In genomic region chr2:234376229-234376628, GRCh38 we compare ENCODE assay signal across 17 cellular contexts.
DNase-seq lines count a peak whose midpoint lies in the region; ATAC-seq, FAIRE-seq and TF ChIP-seq lines count a peak whose summit lies in the region.
"Had no signal": no experiment of that assay in that cellular context is flagged by ENCODE, and none has a peak within 500 bp of the region (broad histone marks: within the 10 kb centered on the region; RNA-seq: fewer than 3 reads in every experiment).

No MANE protein-coding gene starts in this region.

- no peak for DNase-seq in activated T-cell treated with anti-CD3 and anti-CD28 coated beads, Interleukin-2, amount 50 U/mL, for 72 hours
- no peak for DNase-seq in activated T-cell treated with anti-CD3 and anti-CD28 coated beads, Interleukin-2, amount 50 U/mL, for 4 hours
- DNase-seq in Panc1 (ENCODE audit: low read depth, low spot score): no peak
- no peak for DNase-seq in keratinocyte (ENCODE audit: low read depth, low spot score)
- DNase-seq in type B pancreatic cell (ENCODE audit: extremely low spot score, unreplicated experiment): no peak
- DNase-seq in transverse colon: no peak
- no peak for DNase-seq in left lobe of liver (ENCODE audit: low spot score)
- DNase-seq: 8988T; ACHN; Calu3; CD4-positive, alpha-beta T cell; DMS 273 treated with DMSO at 0.1 percent for 48 hours; HCEC 1CT; HFFc6 had no signal

- ATAC-seq in activated T-cell treated with anti-CD3 and anti-CD28 coated beads, Interleukin-2, amount 50 U/mL, for 72 hours (replicated peaks in 1 of 2): no peak
- no peak for ATAC-seq in activated T-cell treated with anti-CD3 and anti-CD28 coated beads, Interleukin-2, amount 50 U/mL, for 4 hours
- ATAC-seq in Panc1: no peak
- ATAC-seq in left lobe of liver: no peak

- no peak for TF ChIP-seq CTCF in Panc1 (IDR thresholded peaks at IDR 0.05)
- no peak for TF ChIP-seq CTCF in keratinocyte (optimal IDR thresholded peaks at IDR 0.05 in 1 of 3, IDR thresholded peaks at IDR 0.05 in 1 of 3, conservative IDR thresholded peaks at IDR 0.05 in 1 of 3; ENCODE audit: extremely low read depth in 1 of 3, insufficient read depth in 2 of 3, low read length in 3 of 3)
- TF ChIP-seq CTCF in type B pancreatic cell (conservative IDR thresholded peaks at IDR 0.05): no peak
- no peak for TF ChIP-seq CTCF in transverse colon (IDR thresholded peaks at IDR 0.05)

- peaks cover 25% of the 10 kb centered on the region for H3K4me1 ChIP-seq in Panc1 (ENCODE audit: control insufficient read depth, insufficient read depth, low read length)
- peaks cover 38% of the 10 kb centered on the region for H3K4me1 ChIP-seq in keratinocyte (ENCODE audit: control insufficient read depth, extremely low read depth, insufficient read depth, low read length)
- no peaks in the 10 kb centered on the region for H3K4me1 ChIP-seq in transverse colon

- CTCF ChIA-PET in Panc1 (lab: Charles Lee): no interaction called here

- H3K4me3 ChIP-seq in Panc1 (ENCODE audit: low read depth in 2 of 2, low read length in 2 of 2): no peak overlapping the region
- H3K4me3 ChIP-seq in keratinocyte (ENCODE audit: control insufficient read depth in 2 of 3, extremely low read depth in 1 of 3, insufficient read depth in 2 of 3, low read depth in 1 of 3, low read length in 3 of 3): no peak overlapping the region
- H3K4me3 ChIP-seq in transverse colon: no peak overlapping the region
- H3K4me3 ChIP-seq: BLaER1 treated with 17β-estradiol and CSF1 and Interleukin-3, amounts not matched to agents 10 nM and 100 nM had no signal

- H3K9me1 ChIP-seq in keratinocyte (ENCODE audit: control insufficient read depth, extremely low read depth, insufficient read depth, low read length): no peaks in the 10 kb centered on the region

- no peak overlapping the region for H3K4me2 ChIP-seq in keratinocyte (ENCODE audit: control insufficient read depth, extremely low read depth, insufficient read depth, low read depth, low read length)
- H3K4me2 ChIP-seq: BLaER1 treated with 17β-estradiol and CSF1 and Interleukin-3, amounts not matched to agents 10 nM and 100 nM had no signal

- no TSS peak for BruUV-seq in Panc1 (replicated peaks; lab: Mats Ljungman, UMichigan)

- H3K36me3 ChIP-seq in Panc1 (ENCODE audit: control insufficient read depth, insufficient read depth, low read length) (no peaks in the 10 kb centered on the region), keratinocyte (ENCODE audit: control insufficient read depth in 2 of 2, extremely low read depth in 1 of 2, insufficient read depth in 2 of 2, low read length in 2 of 2) (no peaks in the 10 kb centered on the region), transverse colon (no peaks in the 10 kb centered on the region)
- H3K36me3 ChIP-seq: BLaER1 treated with 17β-estradiol and CSF1 and Interleukin-3, amounts not matched to agents 10 nM and 100 nM had no signal

- FAIRE-seq in keratinocyte (lab: Jason Lieb, UNC): peak; percentile 39
- FAIRE-seq: GM18507, HTR-8/SVneo had no signal

- H3K27ac ChIP-seq in Panc1 (ENCODE audit: low read length) (peak overlapping the region; percentile 100), keratinocyte (ENCODE audit: control insufficient read depth, insufficient read depth, low read length) (no peak overlapping the region), transverse colon (no peak overlapping the region)
- H3K27ac ChIP-seq: BLaER1 treated with 17β-estradiol and CSF1 and Interleukin-3, amounts not matched to agents 10 nM and 100 nM had no signal

- dilution Hi-C loops in keratinocyte (cut with MboI; ENCODE audit: extremely low pct_ligation_motif_present, low sequenced_read_pairs): no loop called here

- no peak overlapping the region for H3K4me3 Mint-ChIP-seq in activated T-cell treated with anti-CD3 and anti-CD28 coated beads, Interleukin-2, amount 50 U/mL, for 72 hours
- no peak overlapping the region for H3K4me3 Mint-ChIP-seq in activated T-cell treated with anti-CD3 and anti-CD28 coated beads, Interleukin-2, amount 50 U/mL, for 4 hours
- H3K4me3 Mint-ChIP-seq in type B pancreatic cell: no peak overlapping the region
- H3K4me3 Mint-ChIP-seq: CD4-positive, alpha-beta T cell; HFFc6 had no signal

- peaks cover 0 to 2% of the 10 kb centered on the region in 2 donors for H3K9me3 Mint-ChIP-seq in activated T-cell treated with anti-CD3 and anti-CD28 coated beads, Interleukin-2, amount 50 U/mL, for 72 hours
- H3K9me3 Mint-ChIP-seq in activated T-cell treated with anti-CD3 and anti-CD28 coated beads, Interleukin-2, amount 50 U/mL, for 4 hours: no peaks in the 10 kb centered on the region
- H3K9me3 Mint-ChIP-seq in type B pancreatic cell: no peaks in the 10 kb centered on the region
- H3K9me3 Mint-ChIP-seq: CD4-positive, alpha-beta T cell; HFFc6 had no signal

- intact Hi-C loops in Panc1 (cut with micrococcal nuclease; ENCODE audit: unreplicated experiment): no loop called here
- intact Hi-C loops in transverse colon (cut with DNase I; ENCODE audit: low total_unique reads): no loop called here

- H3K27ac Mint-ChIP-seq in activated T-cell treated with anti-CD3 and anti-CD28 coated beads, Interleukin-2, amount 50 U/mL, for 72 hours: peak overlapping the region; percentile 57
- H3K27ac Mint-ChIP-seq in type B pancreatic cell: peak overlapping the region; percentile 20
- H3K27ac Mint-ChIP-seq: HFFc6 had no signal

- in situ Hi-C loops in Panc1 (cut with HindIII; ENCODE audit: low pct_unique_long_range_greater_than_20kb, low sequenced_read_pairs): no loop called here
- in situ Hi-C loops in transverse colon (cut with MboI; ENCODE audit: low pct_ligation_motif_present in 1 of 4, low pct_unique_long_range_greater_than_20kb in 1 of 4, low sequenced_read_pairs in 3 of 4): no loop called here

- WGBS in transverse colon (ENCODE audit: low coverage in 1 of 2), 2 donors: 79 to 90% methylated on average over 3 of the region's 3 CpGs

- peaks cover 51% of the 10 kb centered on the region for H3K4me1 Mint-ChIP-seq in activated T-cell treated with anti-CD3 and anti-CD28 coated beads, Interleukin-2, amount 50 U/mL, for 72 hours (ENCODE audit: low read depth)
- H3K4me1 Mint-ChIP-seq in activated T-cell treated with anti-CD3 and anti-CD28 coated beads, Interleukin-2, amount 50 U/mL, for 4 hours (ENCODE audit: low read depth): peaks cover 34% of the 10 kb centered on the region
- peaks cover 33% of the 10 kb centered on the region for H3K4me1 Mint-ChIP-seq in type B pancreatic cell (ENCODE audit: unreplicated experiment)

- H4K20me1 ChIP-seq in keratinocyte (ENCODE audit: control insufficient read depth, extremely low read depth, insufficient read depth, low read length): no peaks in the 10 kb centered on the region
- H4K20me1 ChIP-seq: BLaER1 treated with 17β-estradiol and CSF1 and Interleukin-3, amounts not matched to agents 10 nM and 100 nM had no signal

- no peaks in the 10 kb centered on the region for H3K27me3 ChIP-seq in Panc1 (ENCODE audit: control insufficient read depth, insufficient read depth, low read length)
- H3K27me3 ChIP-seq in keratinocyte (ENCODE audit: control insufficient read depth, extremely low read depth, insufficient read depth, low read length): no peaks in the 10 kb centered on the region
- H3K27me3 ChIP-seq in transverse colon: no peaks in the 10 kb centered on the region
- H3K27me3 ChIP-seq: BLaER1 treated with 17β-estradiol and CSF1 and Interleukin-3, amounts not matched to agents 10 nM and 100 nM had no signal

- peaks cover 0 to 2% of the 10 kb centered on the region in 2 donors for H3K36me3 Mint-ChIP-seq in activated T-cell treated with anti-CD3 and anti-CD28 coated beads, Interleukin-2, amount 50 U/mL, for 72 hours (ENCODE audit: insufficient read depth in 2 of 2)
- H3K36me3 Mint-ChIP-seq in activated T-cell treated with anti-CD3 and anti-CD28 coated beads, Interleukin-2, amount 50 U/mL, for 4 hours (ENCODE audit: insufficient read depth): no peaks in the 10 kb centered on the region
- H3K36me3 Mint-ChIP-seq in type B pancreatic cell: no peaks in the 10 kb centered on the region

- TF ChIP-seq POLR2A in transverse colon (IDR thresholded peaks at IDR 0.05): no peak

- no peak overlapping the region for H2AFZ ChIP-seq in keratinocyte (ENCODE audit: control insufficient read depth, low read length)

- no peaks in the 10 kb centered on the region for H3K79me2 ChIP-seq in keratinocyte (ENCODE audit: control insufficient read depth, insufficient read depth, low read length)

- H3K9me3 ChIP-seq in Panc1 (ENCODE audit: control insufficient read depth, insufficient read depth, low read depth, low read length): no peaks in the 10 kb centered on the region
- H3K9me3 ChIP-seq in keratinocyte (ENCODE audit: control insufficient read depth, low read depth, low read length): no peaks in the 10 kb centered on the region
- H3K9me3 ChIP-seq in transverse colon: no peaks in the 10 kb centered on the region
- H3K9me3 ChIP-seq: BLaER1 treated with 17β-estradiol and CSF1 and Interleukin-3, amounts not matched to agents 10 nM and 100 nM had no signal

- POLR2A ChIA-PET in Panc1 (lab: Charles Lee): no interaction called here

- no peak for TF ChIP-seq EP300 in transverse colon (IDR thresholded peaks at IDR 0.05; ENCODE audit: low read depth)

- no peaks in the 10 kb centered on the region for H3K27me3 Mint-ChIP-seq in activated T-cell treated with anti-CD3 and anti-CD28 coated beads, Interleukin-2, amount 50 U/mL, for 72 hours (ENCODE audit: low read depth)
- no peaks in the 10 kb centered on the region for H3K27me3 Mint-ChIP-seq in activated T-cell treated with anti-CD3 and anti-CD28 coated beads, Interleukin-2, amount 50 U/mL, for 4 hours (ENCODE audit: low read depth)
- no peaks in the 10 kb centered on the region for H3K27me3 Mint-ChIP-seq in type B pancreatic cell
- H3K27me3 Mint-ChIP-seq: CD4-positive, alpha-beta T cell had no signal

- no peak overlapping the region for H3K9ac ChIP-seq in keratinocyte (ENCODE audit: control insufficient read depth, extremely low read depth, insufficient read depth, low read length)
- H3K9ac ChIP-seq: BLaER1 treated with 17β-estradiol and CSF1 and Interleukin-3, amounts not matched to agents 10 nM and 100 nM had no signal
